ENCODE assay signal across 27 cellular contexts in the genomic region with DNA sequence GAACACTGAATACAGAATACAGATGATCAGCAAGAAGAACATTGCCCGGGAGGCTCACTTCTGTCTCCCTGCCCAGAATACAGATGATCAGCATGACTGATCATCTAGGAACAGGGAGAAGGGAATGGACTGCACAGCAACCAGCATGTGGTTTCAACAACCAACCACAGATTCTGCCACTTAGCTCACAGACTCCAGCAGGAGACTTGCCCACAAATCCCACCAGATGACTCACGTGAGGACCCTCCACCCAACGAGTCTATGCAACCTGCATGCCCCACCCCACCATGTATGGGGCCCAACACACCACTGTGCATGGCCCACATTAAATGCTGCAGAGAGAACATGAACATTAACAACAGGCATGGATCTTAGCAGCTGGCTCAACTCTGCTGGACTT. TPM values are rescaled to one million over a fixed set of nuclear protein-coding genes. Genes with fewer than 3 reads are reported as not detected.
"Had no signal": no experiment of that assay in that cellular context is flagged by ENCODE, and none has a peak within 500 bp of the region (broad histone marks: within the 10 kb centered on the region; RNA-seq: fewer than 3 reads in every experiment).

No MANE protein-coding gene starts in this region.

- H3K9me3 ChIP-seq: SJSA1 had no signal

- H3K4me1 Mint-ChIP-seq: activated CD4-positive, alpha-beta T cell treated with anti-CD3 and anti-CD28 coated beads, Interleukin-2, amount 10 ng/mL, durations not matched to agents 7 days and 5 days; activated naive CD4-positive, alpha-beta T cell treated with anti-CD3 and anti-CD28 coated beads, Interleukin-2, amount 10 ng/mL, durations not matched to agents 7 days and 5 days; activated naive CD8-positive, alpha-beta T cell treated with anti-CD3 and anti-CD28 coated beads for 36 hours; WTC11 had no signal

- H3K27me3 Mint-ChIP-seq: activated CD4-positive, alpha-beta memory T cell treated with anti-CD3 and anti-CD28 coated beads for 36 hours; activated naive CD8-positive, alpha-beta T cell treated with anti-CD3 and anti-CD28 coated beads for 36 hours had no signal

- H3K27me3 ChIP-seq: SJSA1 had no signal

- H3K9me3 Mint-ChIP-seq: activated naive CD4-positive, alpha-beta T cell treated with anti-CD3 and anti-CD28 coated beads, Interleukin-2, amount 10 ng/mL, durations not matched to agents 7 days and 5 days; activated naive CD8-positive, alpha-beta T cell treated with anti-CD3 and anti-CD28 coated beads for 36 hours; activated T-cell treated with anti-CD3 and anti-CD28 coated beads, Interleukin-2, amount 50 U/mL, for 4 hours; T-helper 1 cell treated with Interleukin-12 subunit alpha and Interleukin-12 subunit beta and Interleukin-4 antibody, amounts not matched to agents 30 μg/mL and 1 μg/mL, for 36 hours had no signal

- H3K4me3 Mint-ChIP-seq: activated CD4-positive, alpha-beta memory T cell treated with anti-CD3 and anti-CD28 coated beads for 36 hours; activated CD4-positive, alpha-beta T cell treated with anti-CD3 and anti-CD28 coated beads, Interleukin-2, amount 10 ng/mL, durations not matched to agents 7 days and 5 days; activated naive CD4-positive, alpha-beta T cell treated with anti-CD3 and anti-CD28 coated beads, Interleukin-2, amount 10 ng/mL, durations not matched to agents 7 days and 5 days; activated naive CD8-positive, alpha-beta T cell treated with anti-CD3 and anti-CD28 coated beads for 36 hours; activated T-cell treated with anti-CD3 and anti-CD28 coated beads, Interleukin-2, amount 50 U/mL, for 4 hours; T-helper 1 cell treated with Interleukin-12 subunit alpha and Interleukin-12 subunit beta and Interleukin-4 antibody, amounts not matched to agents 30 μg/mL and 1 μg/mL, for 36 hours; WTC11 had no signal

- H3K36me3 Mint-ChIP-seq: activated CD4-positive, alpha-beta memory T cell treated with anti-CD3 and anti-CD28 coated beads for 36 hours; activated naive CD4-positive, alpha-beta T cell treated with anti-CD3 and anti-CD28 coated beads, Interleukin-2, amount 10 ng/mL, durations not matched to agents 7 days and 5 days; activated naive CD8-positive, alpha-beta T cell treated with anti-CD3 and anti-CD28 coated beads for 36 hours; WTC11 had no signal

- DNase-seq: activated CD4-positive, alpha-beta memory T cell treated with anti-CD3 and anti-CD28 coated beads for 36 hours; activated CD4-positive, alpha-beta T cell treated with anti-CD3 and anti-CD28 coated beads, Interleukin-2, amount 10 ng/mL, durations not matched to agents 7 days and 5 days; activated CD4-positive, CD25-positive, alpha-beta regulatory T cell treated with anti-CD3 and anti-CD28 coated beads, Interleukin-2, amount 50 U/mL, for 72 hours; activated CD8-positive, alpha-beta memory T cell treated with anti-CD3 and anti-CD28 coated beads for 24 hours; activated gamma-delta T cell; activated naive CD4-positive, alpha-beta T cell treated with anti-CD3 and anti-CD28 coated beads, Interleukin-2, amount 10 ng/mL, durations not matched to agents 7 days and 5 days; activated naive CD8-positive, alpha-beta T cell treated with anti-CD3 and anti-CD28 coated beads for 36 hours; activated T-cell treated with anti-CD3 and anti-CD28 coated beads, Interleukin-2, amount 50 U/mL, for 4 hours; cerebellar nuclear complex; Karpas-422; NCI-H1105 treated with DMSO at 0.1 percent for 48 hours; NCI-H1436 treated with DMSO at 0.1 percent for 48 hours; NCI-H187; NCI-H2171; NCI-H226; NCI-H526; NCI-H774; Right ventricle myocardium superior; SW 1271 had no signal

- H3K27ac Mint-ChIP-seq: activated CD4-positive, alpha-beta memory T cell treated with anti-CD3 and anti-CD28 coated beads for 36 hours; activated CD4-positive, alpha-beta T cell treated with anti-CD3 and anti-CD28 coated beads, Interleukin-2, amount 10 ng/mL, durations not matched to agents 7 days and 5 days; activated naive CD4-positive, alpha-beta T cell treated with anti-CD3 and anti-CD28 coated beads, Interleukin-2, amount 10 ng/mL, durations not matched to agents 7 days and 5 days; activated naive CD8-positive, alpha-beta T cell treated with anti-CD3 and anti-CD28 coated beads for 36 hours; T-helper 1 cell treated with Interleukin-12 subunit alpha and Interleukin-12 subunit beta and Interleukin-4 antibody, amounts not matched to agents 30 μg/mL and 1 μg/mL, for 36 hours; WTC11 had no signal

- H3K4me1 ChIP-seq: SJSA1 had no signal

- H3K36me3 ChIP-seq: SJSA1 had no signal

- H3K27ac ChIP-seq: RWPE1, SJSA1 had no signal

- H3K4me3 ChIP-seq: K562, SJSA1 had no signal

RNA-seq across cellular contexts. Expression of gene ALOX12, which starts 36.1 kb away (rescaled TPM):
- total RNA-seq: activated CD4-positive, alpha-beta memory T cell treated with anti-CD3 and anti-CD28 coated beads for 36 hours; activated CD4-positive, alpha-beta T cell treated with anti-CD3 and anti-CD28 coated beads, Interleukin-2, amount 10 ng/mL, durations not matched to agents 7 days and 5 days; activated naive CD8-positive, alpha-beta T cell treated with anti-CD3 and anti-CD28 coated beads for 36 hours; activated T-cell treated with anti-CD3 and anti-CD28 coated beads, Interleukin-2, amount 50 U/mL, for 4 hours; cardiac septum; NCI-H460; OCI-LY7; Right ventricle myocardium superior; SJSA1 had no signal
